Comparison of ENCODE assay signal across 8 cellular contexts in genomic region chr1:35882586-35882944, GRCh38. TPM values are rescaled to one million over a fixed set of nuclear protein-coding genes. Genes with fewer than 3 reads are reported as not detected.
DNase-seq lines count a peak whose midpoint lies in the region; ATAC-seq and TF ChIP-seq lines count a peak whose summit lies in the region.

No MANE protein-coding gene starts in this region.

- H2AK5ac ChIP-seq in trophoblast cell (ENCODE audit: low read length): no peak overlapping the region

- H3K27ac ChIP-seq in SK-N-MC: no peak overlapping the region
- H3K27ac ChIP-seq in trophoblast cell (ENCODE audit: low read depth, low read length): no peak overlapping the region

- H2AFZ ChIP-seq in trophoblast cell (ENCODE audit: insufficient read depth, low read length, poor library complexity): peak overlapping the region; percentile 50

- CTCF ChIA-PET in Calu3 (lab: Charles Lee): interaction anchor here (1.3 kb wide), 1 partner anchor 9 kb away, joined by 3 read pairs; no protein-coding TSS in a partner anchor

- H3K9me3 Mint-ChIP-seq in Calu3 (ENCODE audit: low read depth, unreplicated experiment): no peaks in the 10 kb centered on the region

- ATAC-seq in GM21737 (IDR thresholded peaks at IDR 0.05; ENCODE audit: unreplicated experiment): no peak
- ATAC-seq in GM21390 (IDR thresholded peaks at IDR 0.05; ENCODE audit: unreplicated experiment): no peak

- H3K23ac ChIP-seq in trophoblast cell (ENCODE audit: low read length): no peak overlapping the region

- H3K9ac ChIP-seq in SK-N-MC (ENCODE audit: insufficient read length) (no peak overlapping the region), trophoblast cell (ENCODE audit: low read length) (no peak overlapping the region)

- H3K27me3 Mint-ChIP-seq in Calu3 (ENCODE audit: unreplicated experiment): peaks cover 15% of the 10 kb centered on the region

- intact Hi-C loops in Calu3 (cut with micrococcal nuclease; ENCODE audit: unreplicated experiment): no loop called here

- no peak overlapping the region for H2BK12ac ChIP-seq in trophoblast cell (ENCODE audit: low read length)

- H4K91ac ChIP-seq in trophoblast cell (ENCODE audit: low read depth, low read length): no peak overlapping the region

- peak overlapping the region; percentile 98 for H3K4me3 Mint-ChIP-seq in Calu3 (ENCODE audit: low read depth, unreplicated experiment)

- TF ChIP-seq CTCF in Calu3 (IDR thresholded peaks at IDR 0.05; ENCODE audit: unreplicated experiment) (no peak), epithelial cell of proximal tubule (conservative IDR thresholded peaks at IDR 0.05; ENCODE audit: low read depth, low read length) (no peak)

- no peak overlapping the region for H3K14ac ChIP-seq in trophoblast cell (ENCODE audit: low read length)

- peaks cover 10% of the 10 kb centered on the region for H3K36me3 Mint-ChIP-seq in Calu3 (ENCODE audit: insufficient read depth, unreplicated experiment)

- H3K4me1 ChIP-seq in trophoblast cell (ENCODE audit: control insufficient read depth in 1 of 2, insufficient read depth in 2 of 2, low read length in 2 of 2): peaks cover 18 to 23% of the 10 kb centered on the region in 2 experiments

- no peak overlapping the region for H4K12ac ChIP-seq in trophoblast cell (ENCODE audit: low read depth, low read length)

- peaks cover 30% of the 10 kb centered on the region for H3K4me1 Mint-ChIP-seq in Calu3 (ENCODE audit: low read depth, unreplicated experiment)

- H3K9me3 ChIP-seq in SK-N-MC (ENCODE audit: low read depth, low read length) (no peaks in the 10 kb centered on the region), trophoblast cell (ENCODE audit: insufficient read depth, low read depth, low read length) (no peaks in the 10 kb centered on the region)

- H3K36me3 ChIP-seq in SK-N-MC (ENCODE audit: insufficient read depth, low read length) (no peaks in the 10 kb centered on the region), trophoblast cell (ENCODE audit: control insufficient read depth in 1 of 2, insufficient read depth in 2 of 2, low read length in 2 of 2) (no peaks in the 10 kb centered on the region)

- H4K8ac ChIP-seq in trophoblast cell (ENCODE audit: low read depth, low read length): no peak overlapping the region

- H3K4me3 ChIP-seq in SK-N-MC (peak overlapping the region; percentile 99), epithelial cell of proximal tubule (ENCODE audit: low read depth, low read length) (peak overlapping the region; percentile 100), trophoblast cell (ENCODE audit: low read depth, low read length) (no peak overlapping the region)

- no peak overlapping the region for H3K4ac ChIP-seq in trophoblast cell (ENCODE audit: low read depth, low read length)

- H3K27me3 ChIP-seq in trophoblast cell (ENCODE audit: insufficient read depth, low read length): no peaks in the 10 kb centered on the region

- H3K18ac ChIP-seq in trophoblast cell (ENCODE audit: low read length): no peak overlapping the region

- H2BK5ac ChIP-seq in trophoblast cell (ENCODE audit: low read depth, low read length, poor library complexity): no peak overlapping the region

- H2BK120ac ChIP-seq in trophoblast cell (ENCODE audit: insufficient read depth, low read length, poor library complexity): no peak overlapping the region

- DNase-seq in Calu3 (no peak), SK-N-MC (ENCODE audit: low read depth, low spot score) (no peak), epithelial cell of proximal tubule (ENCODE audit: low read depth) (no peak), trophoblast cell (no peak), CD1c-positive myeloid dendritic cell (ENCODE audit: extremely low spot score) (no peak), putamen (ENCODE audit: low spot score) (no peak)

- peak overlapping the region; percentile 41 for H3K4me2 ChIP-seq in trophoblast cell (ENCODE audit: low read length)

- no peak overlapping the region for H3K27ac Mint-ChIP-seq in Calu3 (ENCODE audit: unreplicated experiment)

- H3K79me2 ChIP-seq in trophoblast cell (ENCODE audit: control insufficient read depth, insufficient read depth, low read length, poor library complexity): peaks cover 9% of the 10 kb centered on the region

- no TSS peak for BruUV-seq in Calu3 (replicated peaks; lab: Mats Ljungman, UMichigan)

- no CpG with 5 or more reads among the region's 16 CpGs for whole genome bisulfite sequencing in trophoblast cell (ENCODE audit: extremely low coverage, insufficient coverage, insufficient read length)

- H3K79me1 ChIP-seq in trophoblast cell (ENCODE audit: low read length): peaks cover 4% of the 10 kb centered on the region

RNA-seq across cellular contexts. Expression of gene AGO1, which starts 0.4 kb away (rescaled TPM):
- total RNA-seq in Calu3 (2022): 30.0 and 34.4 TPM in 2 replicates
- 9.2 and 14.3 TPM in 2 replicates for total RNA-seq in epithelial cell of proximal tubule
- 13.1 and 13.5 TPM in 2 replicates for polyA plus RNA-seq in trophoblast cell (2013)

RNA-seq across cellular contexts. Expression of gene AGO3, which starts 48.3 kb away (rescaled TPM):
- 28.5 and 29.8 TPM in 2 replicates for total RNA-seq in Calu3 (2022)
- total RNA-seq in epithelial cell of proximal tubule: 6.0 and 19.1 TPM in 2 replicates
- polyA plus RNA-seq in trophoblast cell (2013): 12.9 and 13.3 TPM in 2 replicates
